ENCODE assay signal across 1 cellular context in the genomic region with DNA sequence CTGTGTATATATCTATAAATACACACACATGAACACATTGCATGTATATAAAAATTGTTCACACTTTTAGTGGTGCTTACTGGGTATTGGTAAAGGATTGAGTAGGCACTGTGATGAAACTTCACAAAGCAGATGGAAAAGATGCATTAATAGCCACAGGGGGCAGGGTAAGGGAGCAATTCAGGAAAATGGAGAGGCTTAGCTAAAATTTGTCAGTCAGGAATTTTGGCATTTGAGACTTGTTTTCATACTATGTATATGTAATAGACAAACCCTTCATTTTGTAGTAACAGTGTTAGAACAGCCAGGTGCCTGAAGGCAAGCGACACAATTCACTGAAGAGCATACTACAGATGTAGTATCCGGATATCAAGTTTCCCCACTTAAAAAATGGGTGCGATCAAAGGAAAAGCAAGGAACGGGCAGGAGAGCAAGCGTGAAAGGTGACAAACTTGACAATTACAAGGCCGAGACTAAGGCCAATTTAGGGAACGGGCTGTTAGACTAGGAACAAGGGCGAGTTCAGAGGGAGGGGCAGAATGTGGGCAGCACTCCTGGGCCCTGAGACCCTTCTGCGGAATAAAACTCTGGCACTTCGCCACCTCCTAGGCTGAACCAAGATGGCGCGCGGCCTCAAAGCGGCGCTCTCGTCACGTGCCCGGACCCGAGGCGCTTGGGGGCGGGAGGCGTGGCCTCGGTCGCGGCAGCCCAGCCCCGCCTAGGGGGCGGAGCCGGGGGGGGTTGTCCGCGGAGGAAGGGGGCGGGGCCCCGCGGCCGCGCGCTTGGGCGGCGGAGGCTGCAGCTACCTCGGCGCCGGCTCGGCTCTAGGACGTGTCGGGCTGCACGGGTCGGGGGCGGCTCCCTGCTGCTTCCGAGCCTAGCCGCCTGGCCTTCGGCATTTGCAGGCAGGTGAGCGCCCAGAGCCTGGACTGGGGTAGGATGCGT.
TF ChIP-seq lines count a peak whose summit lies in the region.

A gene (plus strand): TSS at position 771 of the 945 bp plus-strand sequence. CDS start 12,518 bp downstream, outside the sequence.

TF ChIP-seq in K562, 482 proteins besides CTCF, POLR2A, EP300 and RAD21 (continued from another document and continues in another):
- TF ChIP-seq, protein P1, sequence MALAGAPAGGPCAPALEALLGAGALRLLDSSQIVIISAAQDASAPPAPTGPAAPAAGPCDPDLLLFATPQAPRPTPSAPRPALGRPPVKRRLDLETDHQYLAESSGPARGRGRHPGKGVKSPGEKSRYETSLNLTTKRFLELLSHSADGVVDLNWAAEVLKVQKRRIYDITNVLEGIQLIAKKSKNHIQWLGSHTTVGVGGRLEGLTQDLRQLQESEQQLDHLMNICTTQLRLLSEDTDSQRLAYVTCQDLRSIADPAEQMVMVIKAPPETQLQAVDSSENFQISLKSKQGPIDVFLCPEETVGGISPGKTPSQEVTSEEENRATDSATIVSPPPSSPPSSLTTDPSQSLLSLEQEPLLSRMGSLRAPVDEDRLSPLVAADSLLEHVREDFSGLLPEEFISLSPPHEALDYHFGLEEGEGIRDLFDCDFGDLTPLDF (CRISPR knock-in tag; IDR thresholded peaks at IDR 0.05), result peak; percentile 87
- TF ChIP-seq, protein P2, sequence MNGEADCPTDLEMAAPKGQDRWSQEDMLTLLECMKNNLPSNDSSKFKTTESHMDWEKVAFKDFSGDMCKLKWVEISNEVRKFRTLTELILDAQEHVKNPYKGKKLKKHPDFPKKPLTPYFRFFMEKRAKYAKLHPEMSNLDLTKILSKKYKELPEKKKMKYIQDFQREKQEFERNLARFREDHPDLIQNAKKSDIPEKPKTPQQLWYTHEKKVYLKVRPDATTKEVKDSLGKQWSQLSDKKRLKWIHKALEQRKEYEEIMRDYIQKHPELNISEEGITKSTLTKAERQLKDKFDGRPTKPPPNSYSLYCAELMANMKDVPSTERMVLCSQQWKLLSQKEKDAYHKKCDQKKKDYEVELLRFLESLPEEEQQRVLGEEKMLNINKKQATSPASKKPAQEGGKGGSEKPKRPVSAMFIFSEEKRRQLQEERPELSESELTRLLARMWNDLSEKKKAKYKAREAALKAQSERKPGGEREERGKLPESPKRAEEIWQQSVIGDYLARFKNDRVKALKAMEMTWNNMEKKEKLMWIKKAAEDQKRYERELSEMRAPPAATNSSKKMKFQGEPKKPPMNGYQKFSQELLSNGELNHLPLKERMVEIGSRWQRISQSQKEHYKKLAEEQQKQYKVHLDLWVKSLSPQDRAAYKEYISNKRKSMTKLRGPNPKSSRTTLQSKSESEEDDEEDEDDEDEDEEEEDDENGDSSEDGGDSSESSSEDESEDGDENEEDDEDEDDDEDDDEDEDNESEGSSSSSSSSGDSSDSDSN (IDR thresholded peaks at IDR 0.05; ENCODE audit: borderline replicate concordance in 1 of 2, low read depth in 2 of 2, low read length in 2 of 2), result no peak
- TF ChIP-seq KLF6 (CRISPR knock-in tag; IDR thresholded peaks at IDR 0.05; ENCODE audit: borderline replicate concordance), result peak; percentile 91; the same call in 1 of the 2 replicates
- TF ChIP-seq PTBP1 (IDR thresholded peaks at IDR 0.05; ENCODE audit: low read depth, low read length), result no peak
- peak; percentile 84 for TF ChIP-seq ZKSCAN8 (CRISPR knock-in tag; IDR thresholded peaks at IDR 0.05)
- TF ChIP-seq, protein P3, sequence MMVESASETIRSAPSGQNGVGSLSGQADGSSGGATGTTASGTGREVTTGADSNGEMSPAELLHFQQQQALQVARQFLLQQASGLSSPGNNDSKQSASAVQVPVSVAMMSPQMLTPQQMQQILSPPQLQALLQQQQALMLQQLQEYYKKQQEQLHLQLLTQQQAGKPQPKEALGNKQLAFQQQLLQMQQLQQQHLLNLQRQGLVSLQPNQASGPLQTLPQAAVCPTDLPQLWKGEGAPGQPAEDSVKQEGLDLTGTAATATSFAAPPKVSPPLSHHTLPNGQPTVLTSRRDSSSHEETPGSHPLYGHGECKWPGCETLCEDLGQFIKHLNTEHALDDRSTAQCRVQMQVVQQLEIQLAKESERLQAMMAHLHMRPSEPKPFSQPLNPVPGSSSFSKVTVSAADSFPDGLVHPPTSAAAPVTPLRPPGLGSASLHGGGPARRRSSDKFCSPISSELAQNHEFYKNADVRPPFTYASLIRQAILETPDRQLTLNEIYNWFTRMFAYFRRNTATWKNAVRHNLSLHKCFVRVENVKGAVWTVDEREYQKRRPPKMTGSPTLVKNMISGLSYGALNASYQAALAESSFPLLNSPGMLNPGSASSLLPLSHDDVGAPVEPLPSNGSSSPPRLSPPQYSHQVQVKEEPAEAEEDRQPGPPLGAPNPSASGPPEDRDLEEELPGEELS (CRISPR knock-in tag; IDR thresholded peaks at IDR 0.05; ENCODE audit: borderline replicate concordance), result no peak; the same call in 1 of the 2 replicates
- TF ChIP-seq SMARCB1 (IDR thresholded peaks at IDR 0.05; ENCODE audit: insufficient read length, low read depth), result no peak
- no peak for TF ChIP-seq NCOR1 (IDR thresholded peaks at IDR 0.05)
- TF ChIP-seq, protein P4, sequence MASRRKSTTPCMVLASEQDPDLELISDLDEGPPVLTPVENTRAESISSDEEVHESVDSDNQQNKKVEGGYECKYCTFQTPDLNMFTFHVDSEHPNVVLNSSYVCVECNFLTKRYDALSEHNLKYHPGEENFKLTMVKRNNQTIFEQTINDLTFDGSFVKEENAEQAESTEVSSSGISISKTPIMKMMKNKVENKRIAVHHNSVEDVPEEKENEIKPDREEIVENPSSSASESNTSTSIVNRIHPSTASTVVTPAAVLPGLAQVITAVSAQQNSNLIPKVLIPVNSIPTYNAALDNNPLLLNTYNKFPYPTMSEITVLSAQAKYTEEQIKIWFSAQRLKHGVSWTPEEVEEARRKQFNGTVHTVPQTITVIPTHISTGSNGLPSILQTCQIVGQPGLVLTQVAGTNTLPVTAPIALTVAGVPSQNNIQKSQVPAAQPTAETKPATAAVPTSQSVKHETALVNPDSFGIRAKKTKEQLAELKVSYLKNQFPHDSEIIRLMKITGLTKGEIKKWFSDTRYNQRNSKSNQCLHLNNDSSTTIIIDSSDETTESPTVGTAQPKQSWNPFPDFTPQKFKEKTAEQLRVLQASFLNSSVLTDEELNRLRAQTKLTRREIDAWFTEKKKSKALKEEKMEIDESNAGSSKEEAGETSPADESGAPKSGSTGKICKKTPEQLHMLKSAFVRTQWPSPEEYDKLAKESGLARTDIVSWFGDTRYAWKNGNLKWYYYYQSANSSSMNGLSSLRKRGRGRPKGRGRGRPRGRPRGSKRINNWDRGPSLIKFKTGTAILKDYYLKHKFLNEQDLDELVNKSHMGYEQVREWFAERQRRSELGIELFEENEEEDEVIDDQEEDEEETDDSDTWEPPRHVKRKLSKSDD (conservative IDR thresholded peaks at IDR 0.05; ENCODE audit: low read length), result no peak; the same call in 1 of the 2 replicates
- peak; percentile 69; the same call in 1 of the 2 replicates for TF ChIP-seq HDAC2 (IDR thresholded peaks at IDR 0.05)
- no peak for TF ChIP-seq ZNF274 (IDR thresholded peaks at IDR 0.05; ENCODE audit: borderline replicate concordance, low read depth, low read length)
- TF ChIP-seq DACH1 (IDR thresholded peaks at IDR 0.05; ENCODE audit: partially characterized antibody), result no peak
- TF ChIP-seq SPI1 (IDR thresholded peaks at IDR 0.05; ENCODE audit: borderline replicate concordance, low read depth, low read length), result no peak
- TF ChIP-seq RFX7 (CRISPR knock-in tag; IDR thresholded peaks at IDR 0.05), result no peak; the same call in 1 of the 2 replicates
- TF ChIP-seq, protein P5, sequence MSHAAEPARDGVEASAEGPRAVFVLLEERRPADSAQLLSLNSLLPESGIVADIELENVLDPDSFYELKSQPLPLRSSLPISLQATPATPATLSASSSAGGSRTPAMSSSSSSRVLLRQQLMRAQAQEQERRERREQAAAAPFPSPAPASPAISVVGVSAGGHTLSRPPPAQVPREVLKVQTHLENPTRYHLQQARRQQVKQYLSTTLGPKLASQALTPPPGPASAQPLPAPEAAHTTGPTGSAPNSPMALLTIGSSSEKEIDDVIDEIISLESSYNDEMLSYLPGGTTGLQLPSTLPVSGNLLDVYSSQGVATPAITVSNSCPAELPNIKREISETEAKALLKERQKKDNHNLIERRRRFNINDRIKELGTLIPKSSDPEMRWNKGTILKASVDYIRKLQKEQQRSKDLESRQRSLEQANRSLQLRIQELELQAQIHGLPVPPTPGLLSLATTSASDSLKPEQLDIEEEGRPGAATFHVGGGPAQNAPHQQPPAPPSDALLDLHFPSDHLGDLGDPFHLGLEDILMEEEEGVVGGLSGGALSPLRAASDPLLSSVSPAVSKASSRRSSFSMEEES (CRISPR knock-in tag; IDR thresholded peaks at IDR 0.05), result peak; percentile 88
- TF ChIP-seq ZNF347 (CRISPR knock-in tag; IDR thresholded peaks at IDR 0.05; ENCODE audit: low read depth), result no peak
- TF ChIP-seq ZBED1 (IDR thresholded peaks at IDR 0.05), result no peak
- TF ChIP-seq, protein P6, sequence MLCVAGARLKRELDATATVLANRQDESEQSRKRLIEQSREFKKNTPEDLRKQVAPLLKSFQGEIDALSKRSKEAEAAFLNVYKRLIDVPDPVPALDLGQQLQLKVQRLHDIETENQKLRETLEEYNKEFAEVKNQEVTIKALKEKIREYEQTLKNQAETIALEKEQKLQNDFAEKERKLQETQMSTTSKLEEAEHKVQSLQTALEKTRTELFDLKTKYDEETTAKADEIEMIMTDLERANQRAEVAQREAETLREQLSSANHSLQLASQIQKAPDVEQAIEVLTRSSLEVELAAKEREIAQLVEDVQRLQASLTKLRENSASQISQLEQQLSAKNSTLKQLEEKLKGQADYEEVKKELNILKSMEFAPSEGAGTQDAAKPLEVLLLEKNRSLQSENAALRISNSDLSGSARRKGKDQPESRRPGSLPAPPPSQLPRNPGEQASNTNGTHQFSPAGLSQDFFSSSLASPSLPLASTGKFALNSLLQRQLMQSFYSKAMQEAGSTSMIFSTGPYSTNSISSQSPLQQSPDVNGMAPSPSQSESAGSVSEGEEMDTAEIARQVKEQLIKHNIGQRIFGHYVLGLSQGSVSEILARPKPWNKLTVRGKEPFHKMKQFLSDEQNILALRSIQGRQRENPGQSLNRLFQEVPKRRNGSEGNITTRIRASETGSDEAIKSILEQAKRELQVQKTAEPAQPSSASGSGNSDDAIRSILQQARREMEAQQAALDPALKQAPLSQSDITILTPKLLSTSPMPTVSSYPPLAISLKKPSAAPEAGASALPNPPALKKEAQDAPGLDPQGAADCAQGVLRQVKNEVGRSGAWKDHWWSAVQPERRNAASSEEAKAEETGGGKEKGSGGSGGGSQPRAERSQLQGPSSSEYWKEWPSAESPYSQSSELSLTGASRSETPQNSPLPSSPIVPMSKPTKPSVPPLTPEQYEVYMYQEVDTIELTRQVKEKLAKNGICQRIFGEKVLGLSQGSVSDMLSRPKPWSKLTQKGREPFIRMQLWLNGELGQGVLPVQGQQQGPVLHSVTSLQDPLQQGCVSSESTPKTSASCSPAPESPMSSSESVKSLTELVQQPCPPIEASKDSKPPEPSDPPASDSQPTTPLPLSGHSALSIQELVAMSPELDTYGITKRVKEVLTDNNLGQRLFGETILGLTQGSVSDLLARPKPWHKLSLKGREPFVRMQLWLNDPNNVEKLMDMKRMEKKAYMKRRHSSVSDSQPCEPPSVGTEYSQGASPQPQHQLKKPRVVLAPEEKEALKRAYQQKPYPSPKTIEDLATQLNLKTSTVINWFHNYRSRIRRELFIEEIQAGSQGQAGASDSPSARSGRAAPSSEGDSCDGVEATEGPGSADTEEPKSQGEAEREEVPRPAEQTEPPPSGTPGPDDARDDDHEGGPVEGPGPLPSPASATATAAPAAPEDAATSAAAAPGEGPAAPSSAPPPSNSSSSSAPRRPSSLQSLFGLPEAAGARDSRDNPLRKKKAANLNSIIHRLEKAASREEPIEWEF (CRISPR knock-in tag; IDR thresholded peaks at IDR 0.05), result no peak; the same call in none of the 2 replicates
- TF ChIP-seq ZFP30 (CRISPR knock-in tag; IDR thresholded peaks at IDR 0.05; ENCODE audit: borderline replicate concordance), result no peak
- peak; percentile 40; the same call in 1 of the 2 replicates for TF ChIP-seq ETV1 (tag; conservative IDR thresholded peaks at IDR 0.05; ENCODE audit: low read depth)
- no peak for TF ChIP-seq TAF1 (IDR thresholded peaks at IDR 0.05; ENCODE audit: control insufficient read depth, extremely low read depth, insufficient read depth, low read length, severe bottlenecking)
- TF ChIP-seq, protein P7, sequence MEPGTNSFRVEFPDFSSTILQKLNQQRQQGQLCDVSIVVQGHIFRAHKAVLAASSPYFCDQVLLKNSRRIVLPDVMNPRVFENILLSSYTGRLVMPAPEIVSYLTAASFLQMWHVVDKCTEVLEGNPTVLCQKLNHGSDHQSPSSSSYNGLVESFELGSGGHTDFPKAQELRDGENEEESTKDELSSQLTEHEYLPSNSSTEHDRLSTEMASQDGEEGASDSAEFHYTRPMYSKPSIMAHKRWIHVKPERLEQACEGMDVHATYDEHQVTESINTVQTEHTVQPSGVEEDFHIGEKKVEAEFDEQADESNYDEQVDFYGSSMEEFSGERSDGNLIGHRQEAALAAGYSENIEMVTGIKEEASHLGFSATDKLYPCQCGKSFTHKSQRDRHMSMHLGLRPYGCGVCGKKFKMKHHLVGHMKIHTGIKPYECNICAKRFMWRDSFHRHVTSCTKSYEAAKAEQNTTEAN (CRISPR knock-in tag; IDR thresholded peaks at IDR 0.05), result no peak
- peak; percentile 93 for TF ChIP-seq NR4A1 (CRISPR knock-in tag; IDR thresholded peaks at IDR 0.05)
- TF ChIP-seq NR4A1 (tag; IDR thresholded peaks at IDR 0.05), result peak; percentile 98
- TF ChIP-seq, protein P8, sequence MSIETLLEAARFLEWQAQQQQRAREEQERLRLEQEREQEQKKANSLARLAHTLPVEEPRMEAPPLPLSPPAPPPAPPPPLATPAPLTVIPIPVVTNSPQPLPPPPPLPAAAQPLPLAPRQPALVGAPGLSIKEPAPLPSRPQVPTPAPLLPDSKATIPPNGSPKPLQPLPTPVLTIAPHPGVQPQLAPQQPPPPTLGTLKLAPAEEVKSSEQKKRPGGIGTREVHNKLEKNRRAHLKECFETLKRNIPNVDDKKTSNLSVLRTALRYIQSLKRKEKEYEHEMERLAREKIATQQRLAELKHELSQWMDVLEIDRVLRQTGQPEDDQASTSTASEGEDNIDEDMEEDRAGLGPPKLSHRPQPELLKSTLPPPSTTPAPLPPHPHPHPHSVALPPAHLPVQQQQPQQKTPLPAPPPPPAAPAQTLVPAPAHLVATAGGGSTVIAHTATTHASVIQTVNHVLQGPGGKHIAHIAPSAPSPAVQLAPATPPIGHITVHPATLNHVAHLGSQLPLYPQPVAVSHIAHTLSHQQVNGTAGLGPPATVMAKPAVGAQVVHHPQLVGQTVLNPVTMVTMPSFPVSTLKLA (conservative IDR thresholded peaks at IDR 0.05), result peak; percentile 65 to 69
- peak; percentile 83; the same call in 1 of the 2 replicates for TF ChIP-seq MEF2D (tag; conservative IDR thresholded peaks at IDR 0.05; ENCODE audit: low read depth)
- TF ChIP-seq, protein P9, sequence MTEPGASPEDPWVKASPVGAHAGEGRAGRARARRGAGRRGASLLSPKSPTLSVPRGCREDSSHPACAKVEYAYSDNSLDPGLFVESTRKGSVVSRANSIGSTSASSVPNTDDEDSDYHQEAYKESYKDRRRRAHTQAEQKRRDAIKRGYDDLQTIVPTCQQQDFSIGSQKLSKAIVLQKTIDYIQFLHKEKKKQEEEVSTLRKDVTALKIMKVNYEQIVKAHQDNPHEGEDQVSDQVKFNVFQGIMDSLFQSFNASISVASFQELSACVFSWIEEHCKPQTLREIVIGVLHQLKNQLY (CRISPR knock-in tag; conservative IDR thresholded peaks at IDR 0.05), result peak; percentile 20 to 75; a peak in 1 of 4 replicates
- no peak for TF ChIP-seq MTF1 (CRISPR knock-in tag; IDR thresholded peaks at IDR 0.05; ENCODE audit: borderline replicate concordance)
- TF ChIP-seq NR1H2 (CRISPR knock-in tag; IDR thresholded peaks at IDR 0.05), result 0 out of 2 replicates have a peak, but pooled peaks have one; percentile 90
